Comparison of ENCODE assay signal across 26 cellular contexts in genomic region chr10:97729014-97729413, GRCh38.
"Had no signal": no experiment of that assay in that cellular context is flagged by ENCODE, and none has a peak within 500 bp of the region (broad histone marks: within the 10 kb centered on the region; RNA-seq: fewer than 3 reads in every experiment).

No MANE protein-coding gene starts in this region.

- ATAC-seq: activated CD4-positive, CD25-positive, alpha-beta regulatory T cell treated with anti-CD3 and anti-CD28 coated beads, Interleukin-2, amount 50 U/mL, for 24 hours; activated T-cell treated with anti-CD3 and anti-CD28 coated beads, Interleukin-2, amount 50 U/mL, for 4 hours; WTC11 had no signal

- DNase-seq: activated CD4-positive, alpha-beta memory T cell treated with anti-CD3 and anti-CD28 coated beads for 36 hours; activated CD4-positive, alpha-beta T cell treated with anti-CD3 and anti-CD28 coated beads for 4 hours; activated CD4-positive, alpha-beta T cell treated with anti-CD3 and anti-CD28 coated beads, Interleukin-2, amount 50 U/mL, for 1 hour; activated CD8-positive, alpha-beta memory T cell treated with anti-CD3 and anti-CD28 coated beads, Interleukin-2, amount 50 U/mL, for 4 hours; activated gamma-delta T cell treated with Interleukin-2 at 50 U/mL for 16 hours; activated naive CD4-positive, alpha-beta T cell treated with anti-CD3 and anti-CD28 coated beads for 36 hours; activated T-cell treated with anti-CD3 and anti-CD28 coated beads for 4 hours; activated T-cell treated with anti-CD3 and anti-CD28 coated beads, Interleukin-2, amount 50 U/mL, for 4 hours; adrenal gland; caudate nucleus; cerebellar nuclear complex; cortex of kidney; Karpas-422; KBM-7; NCI-H1048; NCI-H1105 treated with DMSO at 0.1 percent for 48 hours; NCI-H1436 treated with DMSO at 0.1 percent for 48 hours; NCI-H1694 treated with DMSO at 0.1 percent for 48 hours; NCI-H2029; NCI-H345; NCI-H524 treated with DMSO at 0.1 percent for 48 hours; NK-92 treated with Interleukin-12 subunit alpha and Interleukin-12 subunit beta, amount 100 ng/mL, for 24 hours; OCI-M1; SHP77 had no signal
